In the genomic region with DNA sequence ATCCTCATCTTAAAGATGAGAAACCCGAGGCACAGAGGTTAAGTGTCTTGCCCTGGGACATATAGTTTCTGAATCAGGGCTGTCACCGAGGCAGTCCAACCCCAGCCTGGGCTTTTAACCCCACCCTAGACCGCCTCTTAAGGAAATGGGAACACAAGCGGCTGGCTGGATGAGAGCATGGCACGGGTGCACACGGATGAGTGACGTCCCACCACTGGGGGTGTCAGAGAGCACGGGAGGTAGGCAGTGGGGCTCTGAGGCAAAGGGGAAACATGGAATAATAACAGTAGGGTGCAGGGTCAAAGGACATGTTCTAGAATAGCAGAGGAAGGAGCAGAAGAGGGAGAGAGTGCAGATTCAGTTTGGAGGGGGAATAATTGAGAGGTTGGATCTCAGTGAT, we compare ENCODE assay signal across 2 cellular contexts.
A peak's percentile ranks its signal among the peaks of the same experiment; 100 is the strongest.
TF ChIP-seq lines count a peak whose summit lies in the region.

No MANE protein-coding gene starts in this region.

TF ChIP-seq in HEK293T, 16 proteins besides CTCF, POLR2A, EP300 and RAD21:
- no peak for TF ChIP-seq CTBP1 (IDR thresholded peaks at IDR 0.05; ENCODE audit: borderline replicate concordance)
- no peak for TF ChIP-seq NFRKB (IDR thresholded peaks at IDR 0.05)
- no peak for TF ChIP-seq ZNF384 (IDR thresholded peaks at IDR 0.05)
- TF ChIP-seq ARNT (IDR thresholded peaks at IDR 0.05), result no peak
- TF ChIP-seq, protein P1, sequence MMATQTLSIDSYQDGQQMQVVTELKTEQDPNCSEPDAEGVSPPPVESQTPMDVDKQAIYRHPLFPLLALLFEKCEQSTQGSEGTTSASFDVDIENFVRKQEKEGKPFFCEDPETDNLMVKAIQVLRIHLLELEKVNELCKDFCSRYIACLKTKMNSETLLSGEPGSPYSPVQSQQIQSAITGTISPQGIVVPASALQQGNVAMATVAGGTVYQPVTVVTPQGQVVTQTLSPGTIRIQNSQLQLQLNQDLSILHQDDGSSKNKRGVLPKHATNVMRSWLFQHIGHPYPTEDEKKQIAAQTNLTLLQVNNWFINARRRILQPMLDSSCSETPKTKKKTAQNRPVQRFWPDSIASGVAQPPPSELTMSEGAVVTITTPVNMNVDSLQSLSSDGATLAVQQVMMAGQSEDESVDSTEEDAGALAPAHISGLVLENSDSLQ (IDR thresholded peaks at IDR 0.05), result peak; percentile 74
- TF ChIP-seq SP1 (IDR thresholded peaks at IDR 0.05), result no peak

TF ChIP-seq in GM12878, 131 proteins besides CTCF, POLR2A, EP300 and RAD21:
- no peak for TF ChIP-seq TCF12 (IDR thresholded peaks at IDR 0.05; ENCODE audit: low read depth, low read length)
- TF ChIP-seq, protein P2, sequence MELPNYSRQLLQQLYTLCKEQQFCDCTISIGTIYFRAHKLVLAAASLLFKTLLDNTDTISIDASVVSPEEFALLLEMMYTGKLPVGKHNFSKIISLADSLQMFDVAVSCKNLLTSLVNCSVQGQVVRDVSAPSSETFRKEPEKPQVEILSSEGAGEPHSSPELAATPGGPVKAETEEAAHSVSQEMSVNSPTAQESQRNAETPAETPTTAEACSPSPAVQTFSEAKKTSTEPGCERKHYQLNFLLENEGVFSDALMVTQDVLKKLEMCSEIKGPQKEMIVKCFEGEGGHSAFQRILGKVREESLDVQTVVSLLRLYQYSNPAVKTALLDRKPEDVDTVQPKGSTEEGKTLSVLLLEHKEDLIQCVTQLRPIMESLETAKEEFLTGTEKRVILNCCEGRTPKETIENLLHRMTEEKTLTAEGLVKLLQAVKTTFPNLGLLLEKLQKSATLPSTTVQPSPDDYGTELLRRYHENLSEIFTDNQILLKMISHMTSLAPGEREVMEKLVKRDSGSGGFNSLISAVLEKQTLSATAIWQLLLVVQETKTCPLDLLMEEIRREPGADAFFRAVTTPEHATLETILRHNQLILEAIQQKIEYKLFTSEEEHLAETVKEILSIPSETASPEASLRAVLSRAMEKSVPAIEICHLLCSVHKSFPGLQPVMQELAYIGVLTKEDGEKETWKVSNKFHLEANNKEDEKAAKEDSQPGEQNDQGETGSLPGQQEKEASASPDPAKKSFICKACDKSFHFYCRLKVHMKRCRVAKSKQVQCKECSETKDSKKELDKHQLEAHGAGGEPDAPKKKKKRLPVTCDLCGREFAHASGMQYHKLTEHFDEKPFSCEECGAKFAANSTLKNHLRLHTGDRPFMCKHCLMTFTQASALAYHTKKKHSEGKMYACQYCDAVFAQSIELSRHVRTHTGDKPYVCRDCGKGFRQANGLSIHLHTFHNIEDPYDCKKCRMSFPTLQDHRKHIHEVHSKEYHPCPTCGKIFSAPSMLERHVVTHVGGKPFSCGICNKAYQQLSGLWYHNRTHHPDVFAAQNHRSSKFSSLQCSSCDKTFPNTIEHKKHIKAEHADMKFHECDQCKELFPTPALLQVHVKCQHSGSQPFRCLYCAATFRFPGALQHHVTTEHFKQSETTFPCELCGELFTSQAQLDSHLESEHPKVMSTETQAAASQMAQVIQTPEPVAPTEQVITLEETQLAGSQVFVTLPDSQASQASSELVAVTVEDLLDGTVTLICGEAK (IDR thresholded peaks at IDR 0.05; ENCODE audit: borderline replicate concordance), result no peak
- TF ChIP-seq NRF1 (conservative IDR thresholded peaks at IDR 0.05; ENCODE audit: low read depth, low read length), result no peak
- 0 out of 2 replicates have a peak, but pooled peaks have one; percentile 33 for TF ChIP-seq EED (IDR thresholded peaks at IDR 0.05; ENCODE audit: low read depth)
- no peak for TF ChIP-seq CREB1 (IDR thresholded peaks at IDR 0.05; ENCODE audit: low read depth)
- no peak for TF ChIP-seq RBBP5 (conservative IDR thresholded peaks at IDR 0.05)
- no peak for TF ChIP-seq CHD2 (IDR thresholded peaks at IDR 0.05; ENCODE audit: borderline replicate concordance, low read depth, low read length)
TF ChIP-seq in GM12878: peak in this region for 1.
